In genomic region chr7:100590077-100590737, GRCh38 we compare ENCODE assay signal across 19 cellular contexts. TPM values are rescaled to one million over a fixed set of nuclear protein-coding genes. Genes with fewer than 3 reads are reported as not detected.
DNase-seq lines count a peak whose midpoint lies in the region; ATAC-seq and TF ChIP-seq lines count a peak whose summit lies in the region.
"Had no signal": no experiment of that assay in that cellular context is flagged by ENCODE, and none has a peak within 500 bp of the region (broad histone marks: within the 10 kb centered on the region; RNA-seq: fewer than 3 reads in every experiment).

No MANE protein-coding gene starts in this region.

- WGBS in heart right ventricle, 2 donors, result 29 to 44% methylated on average over 20 of the region's 20 CpGs

- H3K9me3 ChIP-seq in heart right ventricle (no peaks in the 10 kb centered on the region), neural progenitor cell (ENCODE audit: low read depth) (no peaks in the 10 kb centered on the region)
- H3K9me3 ChIP-seq: A549, thyroid gland had no signal

- ATAC-seq in heart right ventricle, result no peak
- no peak for ATAC-seq in Right ventricle myocardium inferior
- no peak for ATAC-seq in HG03175 (IDR thresholded peaks at IDR 0.05; ENCODE audit: unreplicated experiment)
- ATAC-seq: A549; activated T-cell treated with anti-CD3 and anti-CD28 coated beads, Interleukin-2, amount 50 U/mL, for 72 hours; naive thymus-derived CD4-positive, alpha-beta T cell had no signal

- DNase-seq in heart right ventricle (peak; percentile 61 to 71), Right ventricle myocardium inferior (ENCODE audit: missing footprints) (no peak), glutamatergic neuron (no peak), neural progenitor cell (ENCODE audit: low spot score) (no peak), NCI-H2081 (lab: John Stamatoyannopoulos, UW) (no peak), SIG-M5 treated with dmso at 0.1 percent for 504 hours (lab: John Stamatoyannopoulos, UW; ENCODE audit: unreplicated experiment) (no peak), midbrain (lab: John Stamatoyannopoulos, UW) (no peak)
- DNase-seq: activated CD4-positive, alpha-beta T cell treated with anti-CD3 and anti-CD28 coated beads, Interleukin-2, amount 50 U/mL, for 4 hours; activated T-cell treated with anti-CD3 and anti-CD28 coated beads, Interleukin-2, amount 50 U/mL, for 72 hours; CD4-positive, alpha-beta T cell; head of caudate nucleus; naive thymus-derived CD4-positive, alpha-beta T cell; NCI-H1436; NCI-H446; stimulated activated CD4-positive, alpha-beta T cell treated with anti-CD3 and anti-CD28 coated beads, Interleukin-4, amount 100 ng/mL, for 1 hour; stimulated activated CD8-positive, alpha-beta memory T cell treated with anti-CD3 and anti-CD28 coated beads, Interleukin-4, amount 100 ng/mL, for 48 hours; thyroid gland had no signal

- H3K4me1 ChIP-seq in heart right ventricle (peaks cover 4 to 33% (median 22%) of the 10 kb centered on the region in 9 donors), neural progenitor cell (peaks cover 20% of the 10 kb centered on the region)

- peak overlapping the region; percentile 3 for H3K27ac Mint-ChIP-seq in glutamatergic neuron (ENCODE audit: unreplicated experiment)
- H3K27ac Mint-ChIP-seq in neural progenitor cell, result no peak overlapping the region
- H3K27ac Mint-ChIP-seq: activated T-cell treated with anti-CD3 and anti-CD28 coated beads, Interleukin-2, amount 50 U/mL, for 72 hours; CD4-positive, alpha-beta T cell had no signal

- H3K4me3 Mint-ChIP-seq in glutamatergic neuron (ENCODE audit: unreplicated experiment) (peak overlapping the region; percentile 10), neural progenitor cell (peak overlapping the region; percentile 8)
- H3K4me3 Mint-ChIP-seq: activated T-cell treated with anti-CD3 and anti-CD28 coated beads, Interleukin-2, amount 50 U/mL, for 72 hours; CD4-positive, alpha-beta T cell had no signal

- peaks cover 23% of the 10 kb centered on the region for H3F3A ChIP-seq in neural progenitor cell (ENCODE audit: low read depth)

- peak overlapping the region in 9 of 10 donors; percentile 58 to 84 (median 70) for H3K27ac ChIP-seq in heart right ventricle
- H3K27ac ChIP-seq in neural progenitor cell, result no peak overlapping the region
- H3K27ac ChIP-seq: A549 had no signal

- peak overlapping the region; percentile 55 for H3K4me2 ChIP-seq in neural progenitor cell
- H3K4me2 ChIP-seq: A549 had no signal

- peaks cover 10% of the 10 kb centered on the region for H3K4me1 Mint-ChIP-seq in glutamatergic neuron (ENCODE audit: low read depth, unreplicated experiment)
- peaks cover 30% of the 10 kb centered on the region for H3K4me1 Mint-ChIP-seq in neural progenitor cell

- H3K36me3 ChIP-seq in heart right ventricle (no peaks in the 10 kb centered on the region), neural progenitor cell (no peaks in the 10 kb centered on the region)
- H3K36me3 ChIP-seq: thyroid gland had no signal

- H3K4me3 ChIP-seq in heart right ventricle (peak overlapping the region in 8 of 10 donors; percentile 13 to 47 (median 38)), neural progenitor cell (no peak overlapping the region)
- H3K4me3 ChIP-seq: A549, thyroid gland had no signal

- H3K36me3 Mint-ChIP-seq in glutamatergic neuron (ENCODE audit: unreplicated experiment), result no peaks in the 10 kb centered on the region
- no peaks in the 10 kb centered on the region for H3K36me3 Mint-ChIP-seq in neural progenitor cell
- H3K36me3 Mint-ChIP-seq: naive thymus-derived CD4-positive, alpha-beta T cell had no signal

- H3K27me3 Mint-ChIP-seq in glutamatergic neuron (ENCODE audit: unreplicated experiment) (peaks cover 5% of the 10 kb centered on the region), neural progenitor cell (ENCODE audit: insufficient read depth, low read depth) (peaks cover 10% of the 10 kb centered on the region)
- H3K27me3 Mint-ChIP-seq: CD4-positive, alpha-beta T cell had no signal

- intact Hi-C loops in heart right ventricle (cut with DNase I), result no loop called here
- intact Hi-C loops in Right ventricle myocardium inferior (cut with DNase I), result no loop called here

- TF ChIP-seq CTCF in heart right ventricle (IDR thresholded peaks at IDR 0.05), result no peak
- no peak for TF ChIP-seq CTCF in glutamatergic neuron (IDR thresholded peaks at IDR 0.05; ENCODE audit: partially characterized antibody, unreplicated experiment)
- no peak for TF ChIP-seq CTCF in neural progenitor cell (IDR thresholded peaks at IDR 0.05)

- no peak overlapping the region for H2AFZ ChIP-seq in neural progenitor cell (replicated peaks)

- H4K20me1 ChIP-seq in neural progenitor cell (ENCODE audit: low read depth), result peaks cover 6% of the 10 kb centered on the region

- H3K9ac ChIP-seq in neural progenitor cell, result no peak overlapping the region

- H3K9me3 Mint-ChIP-seq in glutamatergic neuron (ENCODE audit: unreplicated experiment) (peaks cover 10% of the 10 kb centered on the region), neural progenitor cell (no peaks in the 10 kb centered on the region)
- H3K9me3 Mint-ChIP-seq: activated T-cell treated with anti-CD3 and anti-CD28 coated beads, Interleukin-2, amount 50 U/mL, for 72 hours; CD4-positive, alpha-beta T cell; naive thymus-derived CD4-positive, alpha-beta T cell had no signal

- H3K79me2 ChIP-seq in neural progenitor cell (ENCODE audit: low read depth), result peaks cover 2% of the 10 kb centered on the region

- H3K27me3 ChIP-seq in heart right ventricle, result peaks cover 0 to 14% (median 0%) of the 10 kb centered on the region in 7 donors
- no peaks in the 10 kb centered on the region for H3K27me3 ChIP-seq in neural progenitor cell
- H3K27me3 ChIP-seq: thyroid gland had no signal

RNA-seq across cellular contexts. Expression of gene FBXO24, which starts 4.1 kb away (rescaled TPM):
- total RNA-seq in heart right ventricle (under 1 TPM in 8 of 10 donors, not detected in 2; 0.15 to 0.66 (median 0.40) TPM), Right ventricle myocardium inferior (0.41 TPM), glutamatergic neuron (ENCODE audit: unreplicated experiment) (0.49 TPM), neural progenitor cell (ENCODE audit: low replicate concordance) (1.2 and 2.5 TPM in 2 replicates)
- under 1 TPM; 0.20 to 0.73 TPM for polyA plus RNA-seq in heart right ventricle

RNA-seq across cellular contexts. Expression of gene LRCH4, which starts 4.3 kb away (rescaled TPM):
- total RNA-seq in heart right ventricle (10 to 100 TPM; 18.4 to 37.9 (median 23.6) TPM), Right ventricle myocardium inferior (29.3 TPM), glutamatergic neuron (ENCODE audit: unreplicated experiment) (166 TPM), neural progenitor cell (ENCODE audit: low replicate concordance) (4.5 and 55.9 TPM in 2 replicates)
- 10 to 100 TPM; 36.1 to 57.6 TPM for polyA plus RNA-seq in heart right ventricle

RNA-seq across cellular contexts. Expression of gene PCOLCE, which starts 12.0 kb away (rescaled TPM):
- total RNA-seq in heart right ventricle (10 to 100 TPM; 13.1 to 59.6 (median 25.8) TPM), Right ventricle myocardium inferior (56.0 TPM), glutamatergic neuron (ENCODE audit: unreplicated experiment) (33.9 TPM), neural progenitor cell (ENCODE audit: low replicate concordance) (6.6 and 8.5 TPM in 2 replicates)
- polyA plus RNA-seq in heart right ventricle, result 10 to 100 TPM; 56.4 to 74.3 TPM

RNA-seq across cellular contexts. Expression of gene SAP25, which starts 16.5 kb away (rescaled TPM):
- total RNA-seq in heart right ventricle (under 1 TPM in 5 of 10 donors, not detected in 5; 0.36 to 0.87 (median 0.62) TPM), Right ventricle myocardium inferior (0.84 TPM), glutamatergic neuron (ENCODE audit: unreplicated experiment) (8.0 TPM), neural progenitor cell (ENCODE audit: low replicate concordance) (1.5 TPM in 1 of 2 replicates, not detected in the other)
- 1 to 10 TPM in 1 of 2 donors, under 1 TPM in 1; 0.88 to 2.3 TPM for polyA plus RNA-seq in heart right ventricle

RNA-seq across cellular contexts. Expression of gene MOSPD3, which starts 22.1 kb away (rescaled TPM):
- 10 to 100 TPM in 5 of 10 donors, 1 to 10 TPM in 5; 8.0 to 12.5 (median 9.9) TPM for total RNA-seq in heart right ventricle
- 10 to 100 TPM; 11.2 to 12.6 TPM for polyA plus RNA-seq in heart right ventricle
- total RNA-seq in Right ventricle myocardium inferior, result 9.3 TPM
- 37.1 TPM for total RNA-seq in glutamatergic neuron (ENCODE audit: unreplicated experiment)
- 3.0 and 11.5 TPM in 2 replicates for total RNA-seq in neural progenitor cell (ENCODE audit: low replicate concordance)

Comparison
In these comparisons a context has a peak if more than half of its experiments do, and no peak if none do; other contexts are left out.
1. DNase-seq: peak in heart right ventricle (2 of 2); none in Right ventricle myocardium inferior (single experiment), glutamatergic neuron (single experiment), neural progenitor cell (single experiment), NCI-H2081 (0 of 2), SIG-M5 treated with dmso at 0.1 percent for 504 hours (single experiment) and midbrain (single experiment).